In genomic region chr1:1943834-1944570, GRCh38 we compare ENCODE assay signal across 8 cellular contexts. TPM values are rescaled to one million over a fixed set of nuclear protein-coding genes. Genes with fewer than 3 reads are reported as not detected.
DNase-seq lines count a peak whose midpoint lies in the region; ATAC-seq and TF ChIP-seq lines count a peak whose summit lies in the region.

No MANE protein-coding gene starts in this region.

- H3K4me3 ChIP-seq in epithelial cell of proximal tubule (ENCODE audit: low read depth, low read length): no peak overlapping the region

- H3K27ac Mint-ChIP-seq in nephron: no peak overlapping the region

- H3K4me3 Mint-ChIP-seq in nephron: peak overlapping the region in 1 of 3 experiments; percentile 14

- TF ChIP-seq CTCF in epithelial cell of proximal tubule (conservative IDR thresholded peaks at IDR 0.05; ENCODE audit: low read depth, low read length) (peak; percentile 78), nephron (IDR thresholded peaks at IDR 0.05; ENCODE audit: unreplicated experiment in 3 of 3) (peak; percentile 93 to 97 (median 95))

- DNase-seq in NCI-H1105 (lab: John Stamatoyannopoulos, UW): peak; percentile 5
- no peak for DNase-seq in NCI-H1105 treated with DMSO at 0.1 percent for 48 hours (lab: John Stamatoyannopoulos, UW)
- peak; percentile 35 to 85 for DNase-seq in NCI-H526 (lab: John Stamatoyannopoulos, UW)
- peak; percentile 13 to 31 for DNase-seq in activated CD8-positive, alpha-beta memory T cell treated with anti-CD3 and anti-CD28 coated beads for 4 hours (ENCODE audit: low read depth in 2 of 2)
- no peak for DNase-seq in epithelial cell of proximal tubule (ENCODE audit: low read depth)
- DNase-seq in superior temporal gyrus (ENCODE audit: extremely low spot score): peak; percentile 41

- H3K4me1 Mint-ChIP-seq in nephron: peaks cover 6% of the 10 kb centered on the region

- ATAC-seq in GM21381 (IDR thresholded peaks at IDR 0.05; ENCODE audit: unreplicated experiment): no peak

- no peaks in the 10 kb centered on the region for H3K36me3 Mint-ChIP-seq in nephron (ENCODE audit: low read depth)

- no peaks in the 10 kb centered on the region for H3K9me3 Mint-ChIP-seq in nephron

- peaks cover 14% of the 10 kb centered on the region for H3K27me3 Mint-ChIP-seq in nephron (ENCODE audit: low read depth)

RNA-seq across cellular contexts. Expression of gene TMEM52, which starts 24.9 kb away (rescaled TPM):
- 0.75 and 5.6 TPM in 2 replicates for total RNA-seq in epithelial cell of proximal tubule

RNA-seq across cellular contexts. Expression of gene CALML6, which starts 28.9 kb away (rescaled TPM):
- total RNA-seq in epithelial cell of proximal tubule: not detected in 2 replicates

RNA-seq across cellular contexts. Expression of gene GNB1, which starts 53.1 kb away (rescaled TPM):
- total RNA-seq in epithelial cell of proximal tubule: 179 and 200 TPM in 2 replicates

RNA-seq across cellular contexts. Expression of gene CFAP74, which starts 59.6 kb away (rescaled TPM):
- not detected in 2 replicates for total RNA-seq in epithelial cell of proximal tubule

Comparison
In these comparisons a context has a peak if more than half of its experiments do, and no peak if none do; other contexts are left out.
1. DNase-seq: peak in NCI-H1105 (single experiment), NCI-H526 (2 of 2), activated CD8-positive, alpha-beta memory T cell treated with anti-CD3 and anti-CD28 coated beads for 4 hours (2 of 2) and superior temporal gyrus (single experiment); none in NCI-H1105 treated with DMSO at 0.1 percent for 48 hours (single experiment) and epithelial cell of proximal tubule (single experiment).